ENCODE assay signal across 1 cellular context in genomic region chr2:24104906-24105305, GRCh38.
TF ChIP-seq lines count a peak whose summit lies in the region.

No MANE protein-coding gene starts in this region.

TF ChIP-seq in K562, 482 proteins besides CTCF, POLR2A, EP300 and RAD21:
- TF ChIP-seq ZNF239 (CRISPR knock-in tag; IDR thresholded peaks at IDR 0.05) = no peak
- TF ChIP-seq RCOR1 (IDR thresholded peaks at IDR 0.05; ENCODE audit: borderline replicate concordance in 1 of 2, low read depth in 2 of 2, low read length in 2 of 2) = no peak
- TF ChIP-seq RHOXF2B (CRISPR knock-in tag; conservative IDR thresholded peaks at IDR 0.05) = no peak
- TF ChIP-seq ATF1 (CRISPR knock-in tag; IDR thresholded peaks at IDR 0.05) = no peak
- no peak for TF ChIP-seq ATF1 (tag; IDR thresholded peaks at IDR 0.05)
- TF ChIP-seq HDGF (IDR thresholded peaks at IDR 0.05) = no peak
- no peak for TF ChIP-seq ARID1B (IDR thresholded peaks at IDR 0.05)
- no peak; the same call in 1 of the 2 replicates for TF ChIP-seq MGA (IDR thresholded peaks at IDR 0.05)
